ENCODE assay signal across 1 cellular context in the genomic region with DNA sequence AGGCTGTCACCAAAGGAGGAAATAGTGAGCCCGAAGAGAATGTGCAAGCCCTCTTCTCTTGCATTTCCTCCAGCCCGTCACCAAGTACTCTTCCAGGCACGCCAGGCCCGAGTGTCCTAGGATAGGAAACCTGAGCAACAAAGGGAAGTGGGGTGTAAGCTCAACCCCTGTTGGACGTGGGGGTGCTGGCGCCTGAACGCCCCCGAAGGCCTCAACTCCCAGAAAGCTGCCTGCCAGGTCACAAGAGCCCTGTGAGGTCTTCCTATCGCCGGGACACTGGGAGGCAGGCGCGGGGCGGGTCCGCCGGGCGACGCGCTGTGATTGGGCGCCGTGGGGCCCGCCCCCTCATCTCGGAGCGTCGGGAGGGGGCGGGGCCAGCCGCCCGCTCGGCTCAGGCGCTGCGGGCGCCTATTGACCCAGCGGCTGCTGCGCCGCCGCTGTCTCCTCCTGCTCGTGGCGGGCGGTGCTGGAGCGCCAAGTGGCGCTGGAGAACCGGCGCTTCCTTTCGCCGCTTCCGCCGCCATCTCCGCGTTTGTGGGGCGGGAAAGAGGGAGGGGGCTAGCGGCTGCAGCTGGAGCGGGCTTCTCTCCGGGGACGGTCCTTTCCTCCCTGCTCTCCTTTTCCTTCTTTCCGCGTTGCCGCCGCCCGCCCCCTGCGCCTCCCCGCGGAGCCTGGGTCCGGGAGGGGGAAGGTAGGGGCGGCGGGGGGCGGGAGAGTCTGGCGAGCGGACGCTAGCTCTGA.
A peak's percentile ranks its signal among the peaks of the same experiment; 100 is the strongest.
TF ChIP-seq lines count a peak whose summit lies in the region.

No MANE protein-coding gene starts in this region.

TF ChIP-seq in HepG2, 621 proteins besides CTCF, POLR2A, EP300 and RAD21 (continued from another document and continues in another):
- TF ChIP-seq, protein P1, sequence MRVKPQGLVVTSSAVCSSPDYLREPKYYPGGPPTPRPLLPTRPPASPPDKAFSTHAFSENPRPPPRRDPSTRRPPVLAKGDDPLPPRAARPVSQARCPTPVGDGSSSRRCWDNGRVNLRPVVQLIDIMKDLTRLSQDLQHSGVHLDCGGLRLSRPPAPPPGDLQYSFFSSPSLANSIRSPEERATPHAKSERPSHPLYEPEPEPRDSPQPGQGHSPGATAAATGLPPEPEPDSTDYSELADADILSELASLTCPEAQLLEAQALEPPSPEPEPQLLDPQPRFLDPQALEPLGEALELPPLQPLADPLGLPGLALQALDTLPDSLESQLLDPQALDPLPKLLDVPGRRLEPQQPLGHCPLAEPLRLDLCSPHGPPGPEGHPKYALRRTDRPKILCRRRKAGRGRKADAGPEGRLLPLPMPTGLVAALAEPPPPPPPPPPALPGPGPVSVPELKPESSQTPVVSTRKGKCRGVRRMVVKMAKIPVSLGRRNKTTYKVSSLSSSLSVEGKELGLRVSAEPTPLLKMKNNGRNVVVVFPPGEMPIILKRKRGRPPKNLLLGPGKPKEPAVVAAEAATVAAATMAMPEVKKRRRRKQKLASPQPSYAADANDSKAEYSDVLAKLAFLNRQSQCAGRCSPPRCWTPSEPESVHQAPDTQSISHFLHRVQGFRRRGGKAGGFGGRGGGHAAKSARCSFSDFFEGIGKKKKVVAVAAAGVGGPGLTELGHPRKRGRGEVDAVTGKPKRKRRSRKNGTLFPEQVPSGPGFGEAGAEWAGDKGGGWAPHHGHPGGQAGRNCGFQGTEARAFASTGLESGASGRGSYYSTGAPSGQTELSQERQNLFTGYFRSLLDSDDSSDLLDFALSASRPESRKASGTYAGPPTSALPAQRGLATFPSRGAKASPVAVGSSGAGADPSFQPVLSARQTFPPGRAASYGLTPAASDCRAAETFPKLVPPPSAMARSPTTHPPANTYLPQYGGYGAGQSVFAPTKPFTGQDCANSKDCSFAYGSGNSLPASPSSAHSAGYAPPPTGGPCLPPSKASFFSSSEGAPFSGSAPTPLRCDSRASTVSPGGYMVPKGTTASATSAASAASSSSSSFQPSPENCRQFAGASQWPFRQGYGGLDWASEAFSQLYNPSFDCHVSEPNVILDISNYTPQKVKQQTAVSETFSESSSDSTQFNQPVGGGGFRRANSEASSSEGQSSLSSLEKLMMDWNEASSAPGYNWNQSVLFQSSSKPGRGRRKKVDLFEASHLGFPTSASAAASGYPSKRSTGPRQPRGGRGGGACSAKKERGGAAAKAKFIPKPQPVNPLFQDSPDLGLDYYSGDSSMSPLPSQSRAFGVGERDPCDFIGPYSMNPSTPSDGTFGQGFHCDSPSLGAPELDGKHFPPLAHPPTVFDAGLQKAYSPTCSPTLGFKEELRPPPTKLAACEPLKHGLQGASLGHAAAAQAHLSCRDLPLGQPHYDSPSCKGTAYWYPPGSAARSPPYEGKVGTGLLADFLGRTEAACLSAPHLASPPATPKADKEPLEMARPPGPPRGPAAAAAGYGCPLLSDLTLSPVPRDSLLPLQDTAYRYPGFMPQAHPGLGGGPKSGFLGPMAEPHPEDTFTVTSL (CRISPR knock-in tag; IDR thresholded peaks at IDR 0.05; ENCODE audit: borderline replicate concordance): peak; percentile 75; the same call in 1 of the 2 replicates
- TF ChIP-seq, protein P2, sequence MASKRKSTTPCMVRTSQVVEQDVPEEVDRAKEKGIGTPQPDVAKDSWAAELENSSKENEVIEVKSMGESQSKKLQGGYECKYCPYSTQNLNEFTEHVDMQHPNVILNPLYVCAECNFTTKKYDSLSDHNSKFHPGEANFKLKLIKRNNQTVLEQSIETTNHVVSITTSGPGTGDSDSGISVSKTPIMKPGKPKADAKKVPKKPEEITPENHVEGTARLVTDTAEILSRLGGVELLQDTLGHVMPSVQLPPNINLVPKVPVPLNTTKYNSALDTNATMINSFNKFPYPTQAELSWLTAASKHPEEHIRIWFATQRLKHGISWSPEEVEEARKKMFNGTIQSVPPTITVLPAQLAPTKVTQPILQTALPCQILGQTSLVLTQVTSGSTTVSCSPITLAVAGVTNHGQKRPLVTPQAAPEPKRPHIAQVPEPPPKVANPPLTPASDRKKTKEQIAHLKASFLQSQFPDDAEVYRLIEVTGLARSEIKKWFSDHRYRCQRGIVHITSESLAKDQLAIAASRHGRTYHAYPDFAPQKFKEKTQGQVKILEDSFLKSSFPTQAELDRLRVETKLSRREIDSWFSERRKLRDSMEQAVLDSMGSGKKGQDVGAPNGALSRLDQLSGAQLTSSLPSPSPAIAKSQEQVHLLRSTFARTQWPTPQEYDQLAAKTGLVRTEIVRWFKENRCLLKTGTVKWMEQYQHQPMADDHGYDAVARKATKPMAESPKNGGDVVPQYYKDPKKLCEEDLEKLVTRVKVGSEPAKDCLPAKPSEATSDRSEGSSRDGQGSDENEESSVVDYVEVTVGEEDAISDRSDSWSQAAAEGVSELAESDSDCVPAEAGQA (IDR thresholded peaks at IDR 0.05; ENCODE audit: low read depth): no peak
- TF ChIP-seq, protein P2 (CRISPR knock-in tag; IDR thresholded peaks at IDR 0.05; ENCODE audit: borderline replicate concordance): no peak
- TF ChIP-seq SRSF1 (optimal IDR thresholded peaks at IDR 0.05; ENCODE audit: low read depth, low read length) (peak; percentile 54), ZNF12 (CRISPR knock-in tag; IDR thresholded peaks at IDR 0.05) (no peak), CBX1 (IDR thresholded peaks at IDR 0.05; ENCODE audit: low read depth) (no peak), ZNF331 (CRISPR knock-in tag; IDR thresholded peaks at IDR 0.05) (0 out of 2 replicates have a peak, but pooled peaks have one; percentile 7), ATF7 (IDR thresholded peaks at IDR 0.05) (no peak), ATF7 (CRISPR knock-in tag; IDR thresholded peaks at IDR 0.05) (no peak), MAZ (IDR thresholded peaks at IDR 0.05; ENCODE audit: borderline replicate concordance, low read depth, low read length) (no peak), MAZ (CRISPR knock-in tag; IDR thresholded peaks at IDR 0.05; ENCODE audit: low read depth) (peak; percentile 85), ZNF441 (CRISPR knock-in tag; IDR thresholded peaks at IDR 0.05; ENCODE audit: borderline replicate concordance) (0 out of 2 replicates have a peak, but pooled peaks have one; percentile 32), SMYD3 (CRISPR knock-in tag; IDR thresholded peaks at IDR 0.05) (no peak), ZNF878 (CRISPR knock-in tag; IDR thresholded peaks at IDR 0.05) (no peak), PCBP1 (IDR thresholded peaks at IDR 0.05; ENCODE audit: borderline replicate concordance, low read depth, low read length) (no peak), ZNF136 (CRISPR knock-in tag; IDR thresholded peaks at IDR 0.05; ENCODE audit: low read depth) (0 out of 2 replicates have a peak, but pooled peaks have one; percentile 15), SALL2 (CRISPR knock-in tag; IDR thresholded peaks at IDR 0.05) (peak; percentile 55; the same call in 1 of the 2 replicates), ZSCAN12 (CRISPR knock-in tag; IDR thresholded peaks at IDR 0.05) (peak; percentile 54; the same call in 1 of the 2 replicates), ZKSCAN5 (CRISPR knock-in tag; IDR thresholded peaks at IDR 0.05) (peak; percentile 9; the same call in 1 of the 2 replicates), ZEB1 (IDR thresholded peaks at IDR 0.05; ENCODE audit: insufficient replicate concordance, low read depth) (peak; percentile 74), RORA (CRISPR knock-in tag; IDR thresholded peaks at IDR 0.05) (no peak), SNAI1 (CRISPR knock-in tag; IDR thresholded peaks at IDR 0.05; ENCODE audit: borderline replicate concordance) (no peak), ZNF274 (CRISPR knock-in tag; IDR thresholded peaks at IDR 0.05) (no peak; the same call in 1 of the 2 replicates)
- TF ChIP-seq, protein P3, sequence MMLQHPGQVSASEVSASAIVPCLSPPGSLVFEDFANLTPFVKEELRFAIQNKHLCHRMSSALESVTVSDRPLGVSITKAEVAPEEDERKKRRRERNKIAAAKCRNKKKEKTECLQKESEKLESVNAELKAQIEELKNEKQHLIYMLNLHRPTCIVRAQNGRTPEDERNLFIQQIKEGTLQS (CRISPR knock-in tag; IDR thresholded peaks at IDR 0.05): no peak
- TF ChIP-seq, protein P4, sequence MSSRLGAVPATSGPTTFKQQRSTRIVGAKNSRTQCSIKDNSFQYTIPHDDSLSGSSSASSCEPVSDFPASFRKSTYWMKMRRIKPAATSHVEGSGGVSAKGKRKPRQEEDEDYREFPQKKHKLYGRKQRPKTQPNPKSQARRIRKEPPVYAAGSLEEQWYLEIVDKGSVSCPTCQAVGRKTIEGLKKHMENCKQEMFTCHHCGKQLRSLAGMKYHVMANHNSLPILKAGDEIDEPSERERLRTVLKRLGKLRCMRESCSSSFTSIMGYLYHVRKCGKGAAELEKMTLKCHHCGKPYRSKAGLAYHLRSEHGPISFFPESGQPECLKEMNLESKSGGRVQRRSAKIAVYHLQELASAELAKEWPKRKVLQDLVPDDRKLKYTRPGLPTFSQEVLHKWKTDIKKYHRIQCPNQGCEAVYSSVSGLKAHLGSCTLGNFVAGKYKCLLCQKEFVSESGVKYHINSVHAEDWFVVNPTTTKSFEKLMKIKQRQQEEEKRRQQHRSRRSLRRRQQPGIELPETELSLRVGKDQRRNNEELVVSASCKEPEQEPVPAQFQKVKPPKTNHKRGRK (CRISPR knock-in tag; IDR thresholded peaks at IDR 0.05): no peak
- TF ChIP-seq, protein P5, sequence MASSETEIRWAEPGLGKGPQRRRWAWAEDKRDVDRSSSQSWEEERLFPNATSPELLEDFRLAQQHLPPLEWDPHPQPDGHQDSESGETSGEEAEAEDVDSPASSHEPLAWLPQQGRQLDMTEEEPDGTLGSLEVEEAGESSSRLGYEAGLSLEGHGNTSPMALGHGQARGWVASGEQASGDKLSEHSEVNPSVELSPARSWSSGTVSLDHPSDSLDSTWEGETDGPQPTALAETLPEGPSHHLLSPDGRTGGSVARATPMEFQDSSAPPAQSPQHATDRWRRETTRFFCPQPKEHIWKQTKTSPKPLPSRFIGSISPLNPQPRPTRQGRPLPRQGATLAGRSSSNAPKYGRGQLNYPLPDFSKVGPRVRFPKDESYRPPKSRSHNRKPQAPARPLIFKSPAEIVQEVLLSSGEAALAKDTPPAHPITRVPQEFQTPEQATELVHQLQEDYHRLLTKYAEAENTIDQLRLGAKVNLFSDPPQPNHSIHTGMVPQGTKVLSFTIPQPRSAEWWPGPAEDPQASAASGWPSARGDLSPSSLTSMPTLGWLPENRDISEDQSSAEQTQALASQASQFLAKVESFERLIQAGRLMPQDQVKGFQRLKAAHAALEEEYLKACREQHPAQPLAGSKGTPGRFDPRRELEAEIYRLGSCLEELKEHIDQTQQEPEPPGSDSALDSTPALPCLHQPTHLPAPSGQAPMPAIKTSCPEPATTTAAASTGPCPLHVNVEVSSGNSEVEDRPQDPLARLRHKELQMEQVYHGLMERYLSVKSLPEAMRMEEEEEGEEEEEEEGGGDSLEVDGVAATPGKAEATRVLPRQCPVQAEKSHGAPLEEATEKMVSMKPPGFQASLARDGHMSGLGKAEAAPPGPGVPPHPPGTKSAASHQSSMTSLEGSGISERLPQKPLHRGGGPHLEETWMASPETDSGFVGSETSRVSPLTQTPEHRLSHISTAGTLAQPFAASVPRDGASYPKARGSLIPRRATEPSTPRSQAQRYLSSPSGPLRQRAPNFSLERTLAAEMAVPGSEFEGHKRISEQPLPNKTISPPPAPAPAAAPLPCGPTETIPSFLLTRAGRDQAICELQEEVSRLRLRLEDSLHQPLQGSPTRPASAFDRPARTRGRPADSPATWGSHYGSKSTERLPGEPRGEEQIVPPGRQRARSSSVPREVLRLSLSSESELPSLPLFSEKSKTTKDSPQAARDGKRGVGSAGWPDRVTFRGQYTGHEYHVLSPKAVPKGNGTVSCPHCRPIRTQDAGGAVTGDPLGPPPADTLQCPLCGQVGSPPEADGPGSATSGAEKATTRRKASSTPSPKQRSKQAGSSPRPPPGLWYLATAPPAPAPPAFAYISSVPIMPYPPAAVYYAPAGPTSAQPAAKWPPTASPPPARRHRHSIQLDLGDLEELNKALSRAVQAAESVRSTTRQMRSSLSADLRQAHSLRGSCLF (CRISPR knock-in tag; IDR thresholded peaks at IDR 0.05; ENCODE audit: borderline replicate concordance): no peak
- TF ChIP-seq, protein P6, sequence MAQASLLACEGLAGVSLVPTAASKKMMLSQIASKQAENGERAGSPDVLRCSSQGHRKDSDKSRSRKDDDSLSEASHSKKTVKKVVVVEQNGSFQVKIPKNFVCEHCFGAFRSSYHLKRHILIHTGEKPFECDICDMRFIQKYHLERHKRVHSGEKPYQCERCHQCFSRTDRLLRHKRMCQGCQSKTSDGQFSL (CRISPR knock-in tag; IDR thresholded peaks at IDR 0.05): peak; percentile 87
- TF ChIP-seq, protein P7, sequence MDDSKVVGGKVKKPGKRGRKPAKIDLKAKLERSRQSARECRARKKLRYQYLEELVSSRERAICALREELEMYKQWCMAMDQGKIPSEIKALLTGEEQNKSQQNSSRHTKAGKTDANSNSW (CRISPR knock-in tag; IDR thresholded peaks at IDR 0.05; ENCODE audit: borderline replicate concordance): no peak
